ENCODE assay signal across 17 cellular contexts in the genomic region with DNA sequence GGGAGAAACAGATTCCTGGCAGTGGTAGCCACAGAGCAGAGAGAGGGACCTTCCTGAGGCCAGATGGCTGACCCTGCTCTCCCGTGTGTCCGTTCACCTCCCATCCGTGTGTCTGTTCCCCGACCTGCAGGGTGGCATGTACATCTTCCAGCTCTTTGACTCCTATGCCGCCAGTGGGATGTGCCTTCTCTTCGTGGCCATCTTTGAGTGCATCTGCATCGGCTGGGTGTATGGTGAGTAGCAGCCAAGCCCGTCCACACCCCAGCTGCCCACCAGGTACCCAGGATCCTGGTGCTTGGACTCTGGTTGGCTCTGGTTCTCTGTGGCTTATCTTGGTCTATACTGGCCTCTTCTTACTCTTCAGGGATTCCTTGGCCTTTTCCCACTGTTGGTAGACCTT. TPM values are rescaled to one million over a fixed set of nuclear protein-coding genes. Genes with fewer than 3 reads are reported as not detected.
A peak's percentile ranks its signal among the peaks of the same experiment; 100 is the strongest.
DNase-seq lines count a peak whose midpoint lies in the region; ATAC-seq, FAIRE-seq and TF ChIP-seq lines count a peak whose summit lies in the region.
"Had no signal": no experiment of that assay in that cellular context is flagged by ENCODE, and none has a peak within 500 bp of the region (broad histone marks: within the 10 kb centered on the region; RNA-seq: fewer than 3 reads in every experiment).

No MANE protein-coding gene starts in this region.

- no peaks in the 10 kb centered on the region for H3F3A ChIP-seq in PC-3 (ENCODE audit: low read length, unreplicated experiment)

- no peak for FAIRE-seq in astrocyte (lab: Jason Lieb, UNC)
- FAIRE-seq: G401.6 had no signal

- no peaks in the 10 kb centered on the region for H3K36me3 ChIP-seq in PC-3 (ENCODE audit: low read depth, low read length)
- H3K36me3 ChIP-seq in astrocyte (ENCODE audit: insufficient read depth, low read length): no peaks in the 10 kb centered on the region
- no peaks in the 10 kb centered on the region for H3K36me3 ChIP-seq in lower lobe of right lung

- no peak overlapping the region for H3K4me3 Mint-ChIP-seq in astrocyte (ENCODE audit: unreplicated experiment)

- peaks cover 43% of the 10 kb centered on the region for H3K27me3 Mint-ChIP-seq in astrocyte (ENCODE audit: low read depth, unreplicated experiment)

- H3K9me3 Mint-ChIP-seq in astrocyte (ENCODE audit: unreplicated experiment): no peaks in the 10 kb centered on the region

- H2AFZ ChIP-seq in PC-3 (ENCODE audit: low read length) (no peak overlapping the region), astrocyte (ENCODE audit: low read depth, low read length) (no peak overlapping the region)

- H3K27me3 ChIP-seq in PC-3 (ENCODE audit: low read length) (no peaks in the 10 kb centered on the region), astrocyte (ENCODE audit: insufficient read depth, low read length) (no peaks in the 10 kb centered on the region), lower lobe of right lung (ENCODE audit: low read depth) (peaks cover 8% of the 10 kb centered on the region)

- peaks cover 20% of the 10 kb centered on the region for H3K4me1 ChIP-seq in PC-3 (ENCODE audit: insufficient read depth, low read length)
- H3K4me1 ChIP-seq in astrocyte (ENCODE audit: insufficient read depth, low read length): peaks cover 16% of the 10 kb centered on the region
- no peaks in the 10 kb centered on the region for H3K4me1 ChIP-seq in lower lobe of right lung

- H3K9me2 ChIP-seq in PC-3 (replicated peaks; ENCODE audit: low read length): no peaks in the 10 kb centered on the region

- DNase-seq in PC-3 (no peak), astrocyte (ENCODE audit: low read depth) (no peak), lower lobe of right lung (peak; percentile 25), kidney glomerular epithelial cell (lab: John Stamatoyannopoulos, UW) (no peak), HEK293T (ENCODE audit: extremely low spot score) (no peak)
- DNase-seq: DMS 273 treated with DMSO at 0.1 percent for 48 hours; DND-41; GOT3; NCI-H2081 treated with DMSO at 0.1 percent for 48 hours; NCI-H748 treated with DMSO at 0.1 percent for 48 hours; NK-92 treated with Interleukin-12 subunit alpha and Interleukin-12 subunit beta, amount 100 ng/mL, for 24 hours had no signal

- no peak for TF ChIP-seq CTCF in PC-3 (conservative IDR thresholded peaks at IDR 0.05; ENCODE audit: low read depth, low read length)
- no peak for TF ChIP-seq CTCF in astrocyte (IDR thresholded peaks at IDR 0.05; ENCODE audit: insufficient read depth, low read depth, low read length)
- no peak for TF ChIP-seq CTCF in lower lobe of right lung (IDR thresholded peaks at IDR 0.05)

- no peak overlapping the region for H3K4me3 ChIP-seq in PC-3 (ENCODE audit: low read length)
- no peak overlapping the region for H3K4me3 ChIP-seq in astrocyte (ENCODE audit: insufficient read depth, low read depth, low read length)
- no peak overlapping the region for H3K4me3 ChIP-seq in lower lobe of right lung
- no peak overlapping the region for H3K4me3 ChIP-seq in skin epidermis

- H3K4me2 ChIP-seq in PC-3 (ENCODE audit: low read length): peak overlapping the region; percentile 15
- peak overlapping the region; percentile 68 for H3K4me2 ChIP-seq in astrocyte (ENCODE audit: low read length)

- H3K9me3 ChIP-seq in PC-3 (ENCODE audit: low read length): no peaks in the 10 kb centered on the region
- no peaks in the 10 kb centered on the region for H3K9me3 ChIP-seq in astrocyte (ENCODE audit: insufficient read depth, low read depth, low read length)
- no peaks in the 10 kb centered on the region for H3K9me3 ChIP-seq in lower lobe of right lung

- H3K9ac ChIP-seq in PC-3 (ENCODE audit: low read length): no peak overlapping the region
- H3K9ac ChIP-seq in astrocyte (ENCODE audit: low read length): no peak overlapping the region

- no TSS peak for BruUV-seq in PC-3 (replicated peaks; lab: Mats Ljungman, UMichigan)

- ATAC-seq in PC-3 (no peak), lower lobe of right lung (no peak), GM19463 (IDR thresholded peaks at IDR 0.05; ENCODE audit: unreplicated experiment) (no peak)

- intact Hi-C loops in PC-3 (cut with micrococcal nuclease): no loop called here
- intact Hi-C loops in lower lobe of right lung (cut with DNase I): no loop called here

- no peaks in the 10 kb centered on the region for H3K36me3 Mint-ChIP-seq in astrocyte (ENCODE audit: low read depth, unreplicated experiment)

- H4K20me1 ChIP-seq in PC-3 (ENCODE audit: low read length) (no peaks in the 10 kb centered on the region), astrocyte (ENCODE audit: insufficient read depth, low read length) (no peaks in the 10 kb centered on the region)

- CTCF ChIA-PET in PC-3 (lab: Charles Lee) (no interaction called here), HEK293T (lab: Yijun Ruan, JAX) (interaction anchor here (0.6 kb wide), 1 partner anchor 18 kb away, joined by 3 read pairs; no protein-coding TSS in a partner anchor)

- H3K79me2 ChIP-seq in PC-3 (ENCODE audit: low read length) (no peaks in the 10 kb centered on the region), astrocyte (ENCODE audit: insufficient read depth, low read length) (no peaks in the 10 kb centered on the region)

- peak overlapping the region; percentile 12 for H3K27ac Mint-ChIP-seq in astrocyte (ENCODE audit: unreplicated experiment)

- peaks cover 9% of the 10 kb centered on the region for H3K4me1 Mint-ChIP-seq in astrocyte (ENCODE audit: low read depth, unreplicated experiment)

- POLR2A ChIA-PET in PC-3 (lab: Charles Lee; ENCODE audit: unreplicated experiment) (no interaction called here), HEK293T (lab: Yijun Ruan, JAX) (no interaction called here)

- H3K27ac ChIP-seq in PC-3 (ENCODE audit: low read length) (peak overlapping the region; percentile 68), astrocyte (ENCODE audit: low read depth, low read length) (peak overlapping the region; percentile 36), lower lobe of right lung (no peak overlapping the region), skin epidermis (peak overlapping the region in 13 of 21 experiments; percentile 22 to 87 (median 65))

TF ChIP-seq in HEK293T, 16 proteins besides CTCF, POLR2A, EP300 and RAD21:
- no peak for TF ChIP-seq NFRKB (IDR thresholded peaks at IDR 0.05)
- no peak for TF ChIP-seq TARDBP (IDR thresholded peaks at IDR 0.05)
- no peak for TF ChIP-seq CTBP1 (IDR thresholded peaks at IDR 0.05; ENCODE audit: borderline replicate concordance)
- no peak for TF ChIP-seq L3MBTL2 (conservative IDR thresholded peaks at IDR 0.05)
- no peak for TF ChIP-seq BHLHE40 (IDR thresholded peaks at IDR 0.05; ENCODE audit: borderline replicate concordance)
- no peak for TF ChIP-seq HDGF (IDR thresholded peaks at IDR 0.05; ENCODE audit: borderline replicate concordance)
- TF ChIP-seq FOXM1 (IDR thresholded peaks at IDR 0.05; ENCODE audit: borderline replicate concordance): no peak
- no peak for TF ChIP-seq PKNOX1 (IDR thresholded peaks at IDR 0.05)
- no peak for TF ChIP-seq FOXK2 (IDR thresholded peaks at IDR 0.05)
- no peak for TF ChIP-seq SP1 (IDR thresholded peaks at IDR 0.05)
TF ChIP-seq in HEK293T: peak in this region for 0.

RNA-seq across cellular contexts. Expression of gene SLC6A1, which starts 59.5 kb away (rescaled TPM):
- not detected in 2 replicates for total RNA-seq in PC-3 (2014; rRNA removed)
- total RNA-seq in astrocyte: 0.30 and 0.46 TPM in 2 replicates
- 1.8 TPM for total RNA-seq in lower lobe of right lung
- total RNA-seq: NCI-H460, OCI-LY7, RPMI7951 had no signal
